Comparison of ENCODE assay signal across 8 cellular contexts in genomic region chr9:97221478-97222350, GRCh38.
DNase-seq lines count a peak whose midpoint lies in the region; ATAC-seq, FAIRE-seq and TF ChIP-seq lines count a peak whose summit lies in the region.
"Not testable (repeated sequence)": the region's sequence is repeated elsewhere in the genome, so short reads cannot be mapped to it uniquely, and the experiment has no call there.

No MANE protein-coding gene starts in this region.

- peaks cover 20% of the 10 kb centered on the region for H3K4me1 ChIP-seq in lower lobe of right lung
- not testable (repeated sequence) for H3K4me1 ChIP-seq in small intestine (ENCODE audit: control insufficient read depth in 2 of 2, insufficient read depth in 1 of 2, low read depth in 1 of 2, low read length in 1 of 2); uterus

- H3K36me3 Mint-ChIP-seq in WTC11 = peaks cover 40% of the 10 kb centered on the region

- ATAC-seq in WTC11 = peak; percentile 76
- ATAC-seq in lower lobe of right lung = peak; percentile 97

- not testable (repeated sequence) for TF ChIP-seq POLR2A in uterus (IDR thresholded peaks at IDR 0.05)

- H3K27me3 Mint-ChIP-seq in WTC11 (ENCODE audit: low read depth) = not testable (repeated sequence)

- H3K36me3 ChIP-seq in lower lobe of right lung; small intestine (ENCODE audit: control insufficient read depth in 2 of 2, insufficient read depth in 2 of 2, low read length in 2 of 2); uterus: not testable (repeated sequence)

- not testable (repeated sequence) for FAIRE-seq in small intestine (lab: Jason Lieb, UNC)

- not testable (repeated sequence) for TF ChIP-seq CTCF in GM13976 (IDR thresholded peaks at IDR 0.05; ENCODE audit: borderline replicate concordance, control extremely low read depth, extremely low read depth, insufficient read depth, missing control alignments); WTC11 (IDR thresholded peaks at IDR 0.05); fibroblast of mammary gland (conservative IDR thresholded peaks at IDR 0.05; ENCODE audit: control insufficient read depth, insufficient read depth, low read depth, low read length); lower lobe of right lung (IDR thresholded peaks at IDR 0.05)
- peak in 2 of 4 experiments; percentile 16 to 21 for TF ChIP-seq CTCF in uterus (IDR thresholded peaks at IDR 0.05)

- peak overlapping the region; percentile 99 for H3K27ac Mint-ChIP-seq in WTC11

- H3K4me1 Mint-ChIP-seq in WTC11 = peaks cover 48% of the 10 kb centered on the region

- H3K4me3 ChIP-seq in fibroblast of mammary gland (ENCODE audit: control insufficient read depth, low read depth, low read length) (peak overlapping the region; percentile 7), lower lobe of right lung (peak overlapping the region; percentile 38), small intestine (ENCODE audit: low read depth in 1 of 2, low read length in 2 of 2) (peak overlapping the region in 1 of 2 donors; percentile 10), uterus (peak overlapping the region in 1 of 2 donors; percentile 18)

- not testable (repeated sequence) for H3K27ac ChIP-seq in lower lobe of right lung; small intestine (ENCODE audit: low read depth in 1 of 2, low read length in 1 of 2); uterus

- H3K9me3 Mint-ChIP-seq in WTC11 = not testable (repeated sequence)

- H3K27me3 ChIP-seq in lower lobe of right lung (ENCODE audit: low read depth) (peaks cover 51% of the 10 kb centered on the region), uterus (peaks cover 16 to 39% of the 10 kb centered on the region in 2 donors)
- not testable (repeated sequence) for H3K27me3 ChIP-seq in small intestine (ENCODE audit: control insufficient read depth in 2 of 2, insufficient read depth in 2 of 2, low read length in 2 of 2)

- in situ Hi-C loops in GM13976 (cut with MboI; ENCODE audit: low sequenced_read_pairs, unreplicated experiment) = not testable (repeated sequence)

- peak; percentile 36 for DNase-seq in GM13976 (ENCODE audit: low spot score)
- peak; percentile 25 for DNase-seq in NCI-H2227 treated with DMSO at 0.1 percent for 48 hours (lab: John Stamatoyannopoulos, UW)
- peak; percentile 55 for DNase-seq in WTC11 (ENCODE audit: low spot score)
- DNase-seq in amniotic epithelial cell (ENCODE audit: low read depth) = peak; percentile 64
- DNase-seq in fibroblast of mammary gland (ENCODE audit: low read depth) = peak; percentile 70
- peak; percentile 74 for DNase-seq in lower lobe of right lung
- peak; percentile 47 for DNase-seq in small intestine
- peak; percentile 29 to 63 for DNase-seq in uterus

- peak overlapping the region; percentile 86 for H3K4me3 Mint-ChIP-seq in WTC11

- H3K9me3 ChIP-seq in lower lobe of right lung; small intestine (ENCODE audit: control insufficient read depth, low read depth); uterus: not testable (repeated sequence)

- CTCF ChIA-PET in WTC11 (lab: Charles Lee) = interaction anchor here (0.7 to 1.4 kb wide), 3 partner anchors 16 to 376 kb away, joined by 3 to 6 read pairs (median 4); partner anchors contain the start of gene TMOD1

- 2% methylated on average over 65 to 76 of the region's 76 CpGs for WGBS in small intestine, 3 donors

- POLR2A ChIA-PET in WTC11 (lab: Charles Lee) = interaction anchor here (0.6 to 3.3 kb wide), 3 partner anchors 16 to 183 kb away, joined by 3 to 56 read pairs (median 5); partner anchors contain the start of gene CTSV

- intact Hi-C loops in lower lobe of right lung (cut with DNase I); uterus (cut with DNase I; ENCODE audit: low total_unique reads): not testable (repeated sequence)

TF ChIP-seq in WTC11, 78 proteins besides CTCF, POLR2A, EP300 and RAD21 (continues in another document):
- TF ChIP-seq JUN (CRISPR knock-in tag; IDR thresholded peaks at IDR 0.05) (peak; percentile 73; the same call in 1 of the 2 replicates), FOXP1 (CRISPR knock-in tag; IDR thresholded peaks at IDR 0.05; ENCODE audit: borderline replicate concordance) (peak; percentile 29), NFYB (CRISPR knock-in tag; conservative IDR thresholded peaks at IDR 0.05; ENCODE audit: low read depth) (peak; percentile 6; the same call in 1 of the 2 replicates), SMAD4 (CRISPR knock-in tag; IDR thresholded peaks at IDR 0.05) (0 out of 2 replicates have a peak, but pooled peaks have one; percentile 50), EMX1 (CRISPR knock-in tag; IDR thresholded peaks at IDR 0.05) (peak; percentile 70; the same call in 1 of the 2 replicates), FOXK1 (CRISPR knock-in tag; IDR thresholded peaks at IDR 0.05) (0 out of 2 replicates have a peak, but pooled peaks have one; percentile 33), STAT6 (CRISPR knock-in tag; conservative IDR thresholded peaks at IDR 0.05; ENCODE audit: low read depth) (0 out of 2 replicates have a peak, but pooled peaks have one; percentile 17), ZNF416 (CRISPR knock-in tag; IDR thresholded peaks at IDR 0.05) (0 out of 2 replicates have a peak, but pooled peaks have one; percentile 9), MYBL2 (CRISPR knock-in tag; IDR thresholded peaks at IDR 0.05) (0 out of 2 replicates have a peak, but pooled peaks have one; percentile 52), KAT7 (CRISPR knock-in tag; IDR thresholded peaks at IDR 0.05; ENCODE audit: borderline replicate concordance) (peak; percentile 77), NFATC4 (CRISPR knock-in tag; IDR thresholded peaks at IDR 0.05) (0 out of 2 replicates have a peak, but pooled peaks have one; percentile 27), ARID4B (CRISPR knock-in tag; IDR thresholded peaks at IDR 0.05; ENCODE audit: borderline replicate concordance) (peak; percentile 29; the same call in 1 of the 2 replicates)
